Comparison of ENCODE assay signal across 9 cellular contexts in genomic region chr16:1929105-1929504, GRCh38. TPM values are rescaled to one million over a fixed set of nuclear protein-coding genes. Genes with fewer than 3 reads are reported as not detected.
DNase-seq lines count a peak whose midpoint lies in the region; ATAC-seq and TF ChIP-seq lines count a peak whose summit lies in the region.
"Had no signal": no experiment of that assay in that cellular context is flagged by ENCODE, and none has a peak within 500 bp of the region (broad histone marks: within the 10 kb centered on the region; RNA-seq: fewer than 3 reads in every experiment).

No MANE protein-coding gene starts in this region.

- no peaks in the 10 kb centered on the region for H3K36me3 Mint-ChIP-seq in T-helper 2 cell treated with Interferon-gamma antibody and Interleukin-4, amounts not matched to agents 5 μg/mL and 100 μg/mL, for 36 hours (ENCODE audit: low read depth)
- peaks cover 1% of the 10 kb centered on the region for H3K36me3 Mint-ChIP-seq in progenitor cell of endocrine pancreas (ENCODE audit: insufficient read depth)

- H3K9me3 Mint-ChIP-seq in T-helper 2 cell treated with Interferon-gamma antibody and Interleukin-4, amounts not matched to agents 5 μg/mL and 100 μg/mL, for 36 hours: no peaks in the 10 kb centered on the region
- H3K9me3 Mint-ChIP-seq in progenitor cell of endocrine pancreas (ENCODE audit: low read depth): no peaks in the 10 kb centered on the region

- H3K4me3 Mint-ChIP-seq in T-helper 2 cell treated with Interferon-gamma antibody and Interleukin-4, amounts not matched to agents 5 μg/mL and 100 μg/mL, for 36 hours: peak overlapping the region; percentile 74
- H3K4me3 Mint-ChIP-seq in progenitor cell of endocrine pancreas (ENCODE audit: low read depth): peak overlapping the region; percentile 68

- no peak overlapping the region for H3K27ac ChIP-seq in foreskin keratinocyte

- H3K4me1 Mint-ChIP-seq in T-helper 2 cell treated with Interferon-gamma antibody and Interleukin-4, amounts not matched to agents 5 μg/mL and 100 μg/mL, for 36 hours (ENCODE audit: low read depth): peaks cover 2% of the 10 kb centered on the region
- peaks cover 2% of the 10 kb centered on the region for H3K4me1 Mint-ChIP-seq in progenitor cell of endocrine pancreas (ENCODE audit: low read depth)

- peak; percentile 40 for ATAC-seq in HG03432 (IDR thresholded peaks at IDR 0.05; ENCODE audit: unreplicated experiment)
- peak; percentile 24 for ATAC-seq in foreskin keratinocyte

- DNase-seq in GM03348 (ENCODE audit: low spot score): peak; percentile 79
- no peak for DNase-seq in T-helper 2 cell treated with Interferon-gamma antibody and Interleukin-4, amounts not matched to agents 5 μg/mL and 100 μg/mL, for 36 hours (ENCODE audit: low spot score)
- no peak for DNase-seq in foreskin keratinocyte
- DNase-seq in progenitor cell of endocrine pancreas (ENCODE audit: low spot score, unreplicated experiment): no peak
- DNase-seq in HEK293T (ENCODE audit: extremely low spot score): no peak
- no peak for DNase-seq in central memory CD4-positive, alpha-beta T cell
- no peak for DNase-seq in mesenteric fat pad (ENCODE audit: low spot score)

- TF ChIP-seq CTCF in foreskin keratinocyte (conservative IDR thresholded peaks at IDR 0.05) (no peak), progenitor cell of endocrine pancreas (IDR thresholded peaks at IDR 0.05; ENCODE audit: unreplicated experiment) (no peak)

- H3K27me3 Mint-ChIP-seq in T-helper 2 cell treated with Interferon-gamma antibody and Interleukin-4, amounts not matched to agents 5 μg/mL and 100 μg/mL, for 36 hours (ENCODE audit: low read depth): peaks cover 8% of the 10 kb centered on the region
- H3K27me3 Mint-ChIP-seq in progenitor cell of endocrine pancreas: peaks cover 26% of the 10 kb centered on the region

- H3K27ac Mint-ChIP-seq in T-helper 2 cell treated with Interferon-gamma antibody and Interleukin-4, amounts not matched to agents 5 μg/mL and 100 μg/mL, for 36 hours: peak overlapping the region; percentile 63
- no peak overlapping the region for H3K27ac Mint-ChIP-seq in progenitor cell of endocrine pancreas

- POLR2A ChIA-PET in HEK293T (lab: Yijun Ruan, JAX): interaction anchor here (0.6 to 2.4 kb wide), 9 partner anchors 8 to 226 kb away, joined by 3 to 18 read pairs (median 3); partner anchors contain the start of genes MSRB1, NDUFB10, NTHL1 and RPS2

- H3K27me3 ChIP-seq in foreskin keratinocyte: peaks cover 8% of the 10 kb centered on the region

- no peaks in the 10 kb centered on the region for H3K4me1 ChIP-seq in foreskin keratinocyte

- CTCF ChIA-PET in HEK293T (lab: Yijun Ruan, JAX): interaction anchor here (0.6 to 2.2 kb wide), 9 partner anchors 12 to 394 kb away, joined by 3 to 12 read pairs (median 3); partner anchors contain the start of gene TBL3

TF ChIP-seq in HEK293T, 16 proteins besides CTCF, POLR2A, EP300 and RAD21:
- no peak for TF ChIP-seq TARDBP (IDR thresholded peaks at IDR 0.05)
- no peak for TF ChIP-seq PKNOX1 (IDR thresholded peaks at IDR 0.05)
- no peak for TF ChIP-seq ARNT (IDR thresholded peaks at IDR 0.05)
- TF ChIP-seq BHLHE40 (IDR thresholded peaks at IDR 0.05; ENCODE audit: borderline replicate concordance): no peak
- no peak for TF ChIP-seq SUZ12 (IDR thresholded peaks at IDR 0.05)

RNA-seq across cellular contexts. Expression of gene HS3ST6, which starts 10.9 kb away (rescaled TPM):
- total RNA-seq in foreskin keratinocyte: not detected in 2 replicates
- polyA plus RNA-seq in foreskin keratinocyte: 0.03 TPM in 1 of 2 replicates, not detected in the other
- 0.46 TPM in 1 of 2 replicates, not detected in the other for total RNA-seq in progenitor cell of endocrine pancreas
- not detected for total RNA-seq in mesenteric fat pad
- total RNA-seq: subcutaneous adipose tissue had no signal

RNA-seq across cellular contexts. Expression of gene MSRB1, which starts 13.9 kb away (rescaled TPM):
- total RNA-seq in foreskin keratinocyte (13.2 and 15.6 TPM in 2 replicates), progenitor cell of endocrine pancreas (28.5 and 28.9 TPM in 2 replicates), mesenteric fat pad (27.1 TPM)
- 27.4 and 28.5 TPM in 2 replicates for polyA plus RNA-seq in foreskin keratinocyte

RNA-seq across cellular contexts. Expression of gene RPL3L, which starts 25.4 kb away (rescaled TPM):
- total RNA-seq in foreskin keratinocyte (0.34 and 0.49 TPM in 2 replicates), progenitor cell of endocrine pancreas (not detected in 2 replicates), mesenteric fat pad (not detected)
- polyA plus RNA-seq in foreskin keratinocyte: 0.47 and 0.57 TPM in 2 replicates
- total RNA-seq: subcutaneous adipose tissue had no signal

RNA-seq across cellular contexts. Expression of gene NDUFB10, which starts 30.2 kb away (rescaled TPM):
- 159 and 194 TPM in 2 replicates for total RNA-seq in foreskin keratinocyte
- 237 and 254 TPM in 2 replicates for polyA plus RNA-seq in foreskin keratinocyte
- 96.9 and 105 TPM in 2 replicates for total RNA-seq in progenitor cell of endocrine pancreas
- total RNA-seq in mesenteric fat pad: 126 TPM

RNA-seq across cellular contexts. Expression of gene RPS2, which starts 35.5 kb away (rescaled TPM):
- total RNA-seq in foreskin keratinocyte (4,323 and 4,992 TPM in 2 replicates), progenitor cell of endocrine pancreas (2,309 and 2,385 TPM in 2 replicates), mesenteric fat pad (1,385 TPM)
- 6,371 and 7,303 TPM in 2 replicates for polyA plus RNA-seq in foreskin keratinocyte
